In the genomic region with DNA sequence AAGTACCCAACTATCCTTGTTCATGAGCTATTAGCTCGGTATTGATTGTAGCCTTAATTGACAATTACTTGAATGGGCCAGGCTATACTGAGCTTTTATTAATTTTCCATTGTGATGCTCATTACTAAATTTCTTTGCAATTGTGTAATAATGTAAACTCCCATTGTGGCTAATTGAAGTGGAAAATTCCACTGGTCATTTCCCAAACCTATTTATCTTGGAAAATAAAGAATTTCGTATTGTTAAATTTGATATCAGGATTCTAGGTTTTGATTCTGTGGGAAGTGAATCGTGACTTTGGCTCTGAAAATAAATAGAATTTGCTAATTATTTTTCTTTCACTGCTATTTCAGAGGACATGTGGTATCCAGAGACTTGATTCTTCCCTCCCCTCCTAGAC, we compare ENCODE assay signal across 34 cellular contexts.
"Had no signal": no experiment of that assay in that cellular context is flagged by ENCODE, and none has a peak within 500 bp of the region (broad histone marks: within the 10 kb centered on the region; RNA-seq: fewer than 3 reads in every experiment).

No MANE protein-coding gene starts in this region.

- H3K4me3 ChIP-seq: MG63 had no signal

- H3K27ac ChIP-seq: KMS-11 had no signal

- H3K9ac ChIP-seq: KMS-11 had no signal

- H3K9me3 ChIP-seq: MG63 had no signal

- H3K4me2 ChIP-seq: KMS-11 had no signal

- H3K27me3 ChIP-seq: MG63 had no signal

- DNase-seq: Karpas-422, Kasumi-1, KG1, MG63, MM.1S, MV-4-11, NCI-H1048, NCI-H1092, NCI-H1092 treated with DMSO at 0.1 percent for 48 hours, NCI-H1105, NCI-H1105 treated with DMSO at 0.1 percent for 48 hours, NCI-H1417, NCI-H1417 treated with DMSO at 0.1 percent for 48 hours, NCI-H1436, NCI-H1436 treated with DMSO at 0.1 percent for 48 hours, NCI-H146, NCI-H1694, NCI-H1694 treated with DMSO at 0.1 percent for 48 hours, NCI-H187, NCI-H187 treated with DMSO at 0.1 percent for 48 hours, NCI-H1930, NCI-H2029, NCI-H2029 treated with DMSO at 0.1 percent for 48 hours, NCI-H2081, NCI-H2081 treated with DMSO at 0.1 percent for 48 hours, NCI-H2107, NCI-H2171, NCI-H2171 treated with DMSO at 0.1 percent for 48 hours, NCI-H2227 treated with DMSO at 0.1 percent for 48 hours, NCI-H226, NCI-H345, NCI-H446, NCI-H446 treated with DMSO at 0.1 percent for 48 hours had no signal

- H3K36me3 ChIP-seq: MG63 had no signal
